ENCODE assay signal across 1 cellular context in genomic region chr20:36543187-36544133, GRCh38.
TF ChIP-seq lines count a peak whose summit lies in the region.

No MANE protein-coding gene starts in this region.

TF ChIP-seq in K562, 482 proteins besides CTCF, POLR2A, EP300 and RAD21:
- TF ChIP-seq KLF13 (tag; IDR thresholded peaks at IDR 0.05; ENCODE audit: borderline replicate concordance, low read depth) (no peak), SP2 (IDR thresholded peaks at IDR 0.05; ENCODE audit: extremely low read depth, low read depth, low read length, poor library complexity, severe bottlenecking) (no peak), CREM (IDR thresholded peaks at IDR 0.05; ENCODE audit: low read depth) (peak; percentile 27; the same call in 1 of the 2 replicates), DDX20 (tag; IDR thresholded peaks at IDR 0.05; ENCODE audit: low read depth) (no peak), PTRF (tag; IDR thresholded peaks at IDR 0.05) (no peak), ZEB2 (IDR thresholded peaks at IDR 0.05) (no peak), HES1 (IDR thresholded peaks at IDR 0.05; ENCODE audit: low read depth) (no peak), FOS (IDR thresholded peaks at IDR 0.05; ENCODE audit: extremely low read depth, insufficient read length) (no peak), ZNF444 (CRISPR knock-in tag; IDR thresholded peaks at IDR 0.05) (no peak), TFAP4 (CRISPR knock-in tag; IDR thresholded peaks at IDR 0.05; ENCODE audit: borderline replicate concordance) (peak; percentile 32; the same call in 1 of the 2 replicates)
